19 cellular contexts compared by ENCODE assay signal in the genomic region with DNA sequence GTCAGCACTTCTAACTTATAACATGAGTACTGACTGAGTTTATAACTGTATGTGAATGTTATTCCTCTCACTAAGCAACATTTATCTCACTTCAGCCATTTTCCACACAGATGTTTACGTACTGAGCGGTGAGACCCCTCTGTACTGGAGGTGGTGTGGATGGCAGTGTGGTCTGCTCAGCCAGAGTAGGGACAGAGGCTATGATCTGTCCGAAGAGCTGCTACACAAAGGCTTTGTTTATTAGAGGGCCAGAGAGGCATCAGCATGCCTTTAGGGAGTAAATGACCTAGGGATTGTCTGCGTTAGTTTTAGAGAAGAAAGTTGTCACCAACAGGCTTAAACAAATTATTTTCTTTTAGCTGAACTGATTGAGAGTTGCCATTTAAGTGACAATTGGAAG. TPM values are rescaled to one million over a fixed set of nuclear protein-coding genes. Genes with fewer than 3 reads are reported as not detected.
A peak's percentile ranks its signal among the peaks of the same experiment; 100 is the strongest.
DNase-seq lines count a peak whose midpoint lies in the region; ATAC-seq and TF ChIP-seq lines count a peak whose summit lies in the region.
"Had no signal": no experiment of that assay in that cellular context is flagged by ENCODE, and none has a peak within 500 bp of the region (broad histone marks: within the 10 kb centered on the region; RNA-seq: fewer than 3 reads in every experiment).

No MANE protein-coding gene starts in this region.

- H3K27ac ChIP-seq in GM23338 (ENCODE audit: low read depth) (peak overlapping the region; percentile 4; the same call in 1 of the 2 replicates), SJSA1 (peak overlapping the region; percentile 42), fibroblast of lung (ENCODE audit: insufficient read depth, low read length) (peak overlapping the region; percentile 26), neural progenitor cell (no peak overlapping the region)
- H3K27ac ChIP-seq: A549, Peyer's patch had no signal

- H2AFZ ChIP-seq in GM23338 (peak overlapping the region; percentile 29; the same call in 1 of the 2 replicates), fibroblast of lung (ENCODE audit: low read length) (peak overlapping the region; percentile 68), neural progenitor cell (replicated peaks) (peak overlapping the region; percentile 83)

- H3K4me3 Mint-ChIP-seq in GM23338 = no peak overlapping the region
- no peak overlapping the region for H3K4me3 Mint-ChIP-seq in neural progenitor cell
- H3K4me3 Mint-ChIP-seq: CD4-positive, CD25-positive, alpha-beta regulatory T cell; IgD-negative memory B cell had no signal

- peaks cover 13% of the 10 kb centered on the region for H3K79me2 ChIP-seq in GM23338 (replicated peaks; ENCODE audit: insufficient read depth)
- H3K79me2 ChIP-seq in fibroblast of lung (ENCODE audit: control insufficient read depth, insufficient read depth, low read length) = no peaks in the 10 kb centered on the region
- H3K79me2 ChIP-seq in neural progenitor cell (ENCODE audit: low read depth) = no peaks in the 10 kb centered on the region

- H3K4me2 ChIP-seq in GM23338 = peak overlapping the region; percentile 28; the same call in 1 of the 2 replicates
- peak overlapping the region; percentile 20 for H3K4me2 ChIP-seq in fibroblast of lung (ENCODE audit: extremely low read depth, insufficient read depth, low read length)
- H3K4me2 ChIP-seq in neural progenitor cell = peak overlapping the region; percentile 14
- H3K4me2 ChIP-seq: A549 had no signal

- peak; percentile 21 for DNase-seq in GM23338 (ENCODE audit: low spot score)
- DNase-seq in SJSA1 (ENCODE audit: low read depth in 1 of 2, low spot score in 2 of 2) = no peak
- DNase-seq in fibroblast of lung (ENCODE audit: low read depth in 2 of 2) = no peak
- no peak for DNase-seq in neural progenitor cell (ENCODE audit: low spot score)
- no peak for DNase-seq in AG20443 (ENCODE audit: low spot score)
- DNase-seq: CD4-positive, CD25-positive, alpha-beta regulatory T cell; DMS79; NCI-H1105; NCI-H146; NCI-H2029; NCI-H524 treated with DMSO at 0.1 percent for 48 hours; NCI-H82; Peyer's patch had no signal

- H3K4me1 ChIP-seq in GM23338 (ENCODE audit: insufficient read depth) = peaks cover 32% of the 10 kb centered on the region
- H3K4me1 ChIP-seq in SJSA1 (replicated peaks) = peaks cover 19% of the 10 kb centered on the region
- H3K4me1 ChIP-seq in fibroblast of lung (ENCODE audit: control insufficient read depth, extremely low read depth, insufficient read depth, low read length) = peaks cover 8% of the 10 kb centered on the region
- H3K4me1 ChIP-seq in neural progenitor cell = peaks cover 10% of the 10 kb centered on the region
- H3K4me1 ChIP-seq: Peyer's patch had no signal

- H3K9ac ChIP-seq in fibroblast of lung (ENCODE audit: insufficient read depth, low read length) = no peak overlapping the region
- no peak overlapping the region for H3K9ac ChIP-seq in neural progenitor cell

- TF ChIP-seq CTCF in GM23338 (conservative IDR thresholded peaks at IDR 0.05; ENCODE audit: low read depth in 2 of 2) = no peak
- no peak for TF ChIP-seq CTCF in fibroblast of lung (conservative IDR thresholded peaks at IDR 0.05 in 1 of 2, IDR thresholded peaks at IDR 0.05 in 1 of 2; ENCODE audit: low read depth in 1 of 2, low read length in 2 of 2)
- TF ChIP-seq CTCF in neural progenitor cell (IDR thresholded peaks at IDR 0.05) = no peak

- no peaks in the 10 kb centered on the region for H3K27me3 ChIP-seq in GM23338 (ENCODE audit: insufficient read depth)
- H3K27me3 ChIP-seq in SJSA1 (replicated peaks) = no peaks in the 10 kb centered on the region
- no peaks in the 10 kb centered on the region for H3K27me3 ChIP-seq in fibroblast of lung (ENCODE audit: control insufficient read depth, insufficient read depth, low read length)
- H3K27me3 ChIP-seq in neural progenitor cell = no peaks in the 10 kb centered on the region
- H3K27me3 ChIP-seq: Peyer's patch had no signal

- H3K4me1 Mint-ChIP-seq in GM23338 (peaks cover 19% of the 10 kb centered on the region), neural progenitor cell (no peaks in the 10 kb centered on the region)
- H3K4me1 Mint-ChIP-seq: CD4-positive, CD25-positive, alpha-beta regulatory T cell; IgD-negative memory B cell had no signal

- H3K4me3 ChIP-seq in GM23338 (no peak overlapping the region), SJSA1 (no peak overlapping the region), fibroblast of lung (replicated peaks in 1 of 4; ENCODE audit: control extremely low read depth in 1 of 4, insufficient read depth in 1 of 4, low read depth in 3 of 4, low read length in 4 of 4) (no peak overlapping the region), neural progenitor cell (no peak overlapping the region)
- H3K4me3 ChIP-seq: A549, GM12878, Peyer's patch had no signal

- ATAC-seq in GM23338 (peak; percentile 67), HG03469 (IDR thresholded peaks at IDR 0.05; ENCODE audit: unreplicated experiment) (no peak), GM18520 (IDR thresholded peaks at IDR 0.05; ENCODE audit: unreplicated experiment) (no peak), GM19455 (IDR thresholded peaks at IDR 0.05; ENCODE audit: unreplicated experiment) (no peak)
- ATAC-seq: GM12878 had no signal

- H3F3A ChIP-seq in GM23338 (replicated peaks; ENCODE audit: low read depth) = no peaks in the 10 kb centered on the region
- no peaks in the 10 kb centered on the region for H3F3A ChIP-seq in neural progenitor cell (ENCODE audit: low read depth)

- H3K9me3 Mint-ChIP-seq in GM23338 = peaks cover 39% of the 10 kb centered on the region
- H3K9me3 Mint-ChIP-seq in neural progenitor cell = peaks cover 3% of the 10 kb centered on the region

- H3K27me3 Mint-ChIP-seq in GM23338 (ENCODE audit: insufficient read depth, low read depth, poor library complexity) = peaks cover 9% of the 10 kb centered on the region
- peaks cover 2% of the 10 kb centered on the region for H3K27me3 Mint-ChIP-seq in neural progenitor cell (ENCODE audit: insufficient read depth, low read depth)
- H3K27me3 Mint-ChIP-seq: CD4-positive, CD25-positive, alpha-beta regulatory T cell had no signal

- no peaks in the 10 kb centered on the region; the same call in none of the 2 replicates for H3K9me3 ChIP-seq in SJSA1 (replicated peaks)
- H3K9me3 ChIP-seq in fibroblast of lung (ENCODE audit: control insufficient read depth, insufficient read depth, low read depth, low read length) = no peaks in the 10 kb centered on the region
- H3K9me3 ChIP-seq in neural progenitor cell (ENCODE audit: low read depth) = no peaks in the 10 kb centered on the region
- H3K9me3 ChIP-seq: A549, Peyer's patch had no signal

- H3K27ac Mint-ChIP-seq in GM23338 (no peak overlapping the region), neural progenitor cell (no peak overlapping the region)
- H3K27ac Mint-ChIP-seq: CD4-positive, CD25-positive, alpha-beta regulatory T cell; IgD-negative memory B cell had no signal

- no peaks in the 10 kb centered on the region for H4K20me1 ChIP-seq in GM23338 (replicated peaks; ENCODE audit: insufficient read depth)
- H4K20me1 ChIP-seq in fibroblast of lung (ENCODE audit: control insufficient read depth, extremely low read depth, insufficient read depth, low read length) = no peaks in the 10 kb centered on the region
- no peaks in the 10 kb centered on the region for H4K20me1 ChIP-seq in neural progenitor cell (ENCODE audit: low read depth)

- H3K36me3 ChIP-seq in GM23338 (ENCODE audit: insufficient read depth) (0 out of 2 replicates have a peak, but pooled peaks cover 2% of the 10 kb centered on the region), SJSA1 (no peaks in the 10 kb centered on the region), fibroblast of lung (ENCODE audit: control insufficient read depth, insufficient read depth, low read length) (no peaks in the 10 kb centered on the region), neural progenitor cell (no peaks in the 10 kb centered on the region)
- H3K36me3 ChIP-seq: Peyer's patch had no signal

- H3K36me3 Mint-ChIP-seq in GM23338 (ENCODE audit: low read depth) (peaks cover 32% of the 10 kb centered on the region), neural progenitor cell (no peaks in the 10 kb centered on the region)
- H3K36me3 Mint-ChIP-seq: CD4-positive, CD25-positive, alpha-beta regulatory T cell had no signal

- peaks cover 7% of the 10 kb centered on the region; the same call in 1 of the 2 replicates for H3K9me2 ChIP-seq in GM23338 (ENCODE audit: insufficient read depth)

TF ChIP-seq in GM23338, 12 proteins besides CTCF, POLR2A, EP300 and RAD21:
- TF ChIP-seq EZH2phosphoT487 (IDR thresholded peaks at IDR 0.05; ENCODE audit: unreplicated experiment) (no peak), POLR2AphosphoS5 (IDR thresholded peaks at IDR 0.05; ENCODE audit: low read depth) (no peak), EZH2 (IDR thresholded peaks at IDR 0.05; ENCODE audit: low read depth, unreplicated experiment) (no peak), ZNF114 (CRISPR knock-in tag; IDR thresholded peaks at IDR 0.05) (no peak), STAT1 (IDR thresholded peaks at IDR 0.05; ENCODE audit: unreplicated experiment) (no peak), JUNB (IDR thresholded peaks at IDR 0.05; ENCODE audit: unreplicated experiment) (no peak)

RNA-seq across cellular contexts. Expression of gene TACR1, which starts 23.2 kb away (rescaled TPM):
- total RNA-seq in GM23338 (2014; rRNA removed; shearing (Covaris generic)) = 5.6 and 7.3 TPM in 2 replicates
- polyA plus RNA-seq in GM23338 (2016; fragmentation: Nextera tagmentation; extraction: Ambion mirVana) = 3.5 and 3.6 TPM in 2 replicates
- 0.13 TPM in 1 of 2 replicates, not detected in the other for total RNA-seq in SJSA1 (2014; rRNA removed; shearing (Covaris generic))
- 0.17 TPM in 1 of 2 replicates, not detected in the other for total RNA-seq in fibroblast of lung
- 0.05 and 0.23 TPM in 2 replicates for polyA plus RNA-seq in fibroblast of lung
- polyA plus RNA-seq in fibroblast of lung (2012) = 0.23 TPM in 2 replicates
- polyA minus RNA-seq in fibroblast of lung (ENCODE audit: low replicate concordance) = 3.4 and 3.7 TPM in 2 replicates
- not detected in 2 replicates for total RNA-seq in neural progenitor cell (ENCODE audit: low replicate concordance)
- total RNA-seq: CD4-positive, CD25-positive, alpha-beta regulatory T cell had no signal
- polyA plus RNA-seq: IgD-negative memory B cell had no signal

Comparison
In these comparisons a context has a peak if more than half of its experiments do, and no peak if none do; other contexts are left out.
1. H2AFZ ChIP-seq: peak in every context shown above with its lines; median percentile 83 in neural progenitor cell; 68 in fibroblast of lung; 29 in GM23338.